ENCODE assay signal across 9 cellular contexts in the genomic region with DNA sequence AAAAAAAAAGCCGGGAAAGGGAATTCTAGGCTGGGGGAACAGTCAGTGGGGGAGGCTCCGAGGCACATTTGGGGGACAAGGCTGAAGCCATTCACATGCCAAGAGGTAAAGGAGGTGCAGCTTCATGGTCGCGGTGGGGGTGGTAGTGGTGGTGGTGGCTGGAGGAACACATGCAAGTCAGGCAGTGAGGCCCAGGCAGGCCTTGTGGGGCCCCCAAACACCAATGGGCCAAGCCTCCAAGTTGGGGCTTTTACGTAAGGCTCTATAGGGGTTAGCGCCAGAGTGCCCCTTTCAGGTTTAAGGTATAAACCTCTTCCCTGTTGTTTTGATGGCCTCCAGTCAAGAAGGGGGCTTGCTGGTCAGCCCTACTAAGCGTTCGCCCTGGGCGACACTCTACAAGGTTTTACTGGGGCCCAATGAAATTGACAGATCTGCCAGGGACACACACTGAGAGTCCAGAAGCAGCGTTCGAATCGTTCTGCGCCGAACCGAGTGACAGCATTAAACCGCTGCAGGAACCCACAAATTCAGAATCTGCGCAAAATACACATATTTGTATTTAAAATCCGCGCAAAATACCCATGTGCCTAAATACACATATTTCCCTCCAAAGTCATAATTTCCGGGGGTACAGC. TPM values are rescaled to one million over a fixed set of nuclear protein-coding genes. Genes with fewer than 3 reads are reported as not detected.
DNase-seq lines count a peak whose midpoint lies in the region; ATAC-seq, FAIRE-seq and TF ChIP-seq lines count a peak whose summit lies in the region.
"Had no signal": no experiment of that assay in that cellular context is flagged by ENCODE, and none has a peak within 500 bp of the region (broad histone marks: within the 10 kb centered on the region; RNA-seq: fewer than 3 reads in every experiment).

No MANE protein-coding gene starts in this region.

- H3K4me3 ChIP-seq in astrocyte (ENCODE audit: insufficient read depth, low read depth, low read length) (peak overlapping the region; percentile 94), HepG2 (replicated peaks in 1 of 3; ENCODE audit: insufficient read depth in 1 of 3, low read depth in 2 of 3, low read length in 3 of 3) (peak overlapping the region; percentile 91 to 95 (median 94)), thyroid gland (replicated peaks in 1 of 3) (peak overlapping the region in 2 of 3 donors; percentile 45 to 51)

- no peak for FAIRE-seq in astrocyte (lab: Jason Lieb, UNC)
- no peak for FAIRE-seq in HepG2 (lab: Jason Lieb, UNC)
- FAIRE-seq: D721Med had no signal

- H3K27me3 ChIP-seq in astrocyte (ENCODE audit: insufficient read depth, low read length) (no peaks in the 10 kb centered on the region), HepG2 (ENCODE audit: control insufficient read depth in 1 of 2, insufficient read depth in 2 of 2, low read length in 2 of 2) (peaks cover 3 to 10% of the 10 kb centered on the region in 2 experiments; a peak in 3 of 5 replicates), thyroid gland (no peaks in the 10 kb centered on the region)

- no peaks in the 10 kb centered on the region for H3K27me3 Mint-ChIP-seq in activated CD4-positive, alpha-beta T cell treated with anti-CD3 and anti-CD28 coated beads, Interleukin-2, amount 10 ng/mL, durations not matched to agents 7 days and 5 days
- H3K27me3 Mint-ChIP-seq in astrocyte (ENCODE audit: low read depth, unreplicated experiment): peaks cover 9% of the 10 kb centered on the region

- ATAC-seq in HepG2: no peak

- peak overlapping the region; percentile 97 for H3K4me2 ChIP-seq in astrocyte (ENCODE audit: low read length)
- H3K4me2 ChIP-seq in HepG2 (ENCODE audit: low read depth, low read length): peak overlapping the region; percentile 87

- intact Hi-C loops in HepG2 (cut with micrococcal nuclease; ENCODE audit: unreplicated experiment): loop anchor here (1.0 to 2.0 kb wide), 4 partner anchors 21 to 69 kb away; a partner anchor contains a TSS
- intact Hi-C loops in thyroid gland (cut with DNase I): loop anchor here (2.0 kb wide), 1 partner anchor 31 kb away; no protein-coding TSS in a partner anchor

- H3K36me3 Mint-ChIP-seq in activated CD4-positive, alpha-beta T cell treated with anti-CD3 and anti-CD28 coated beads, Interleukin-2, amount 10 ng/mL, durations not matched to agents 7 days and 5 days (ENCODE audit: low read depth): peaks cover 12% of the 10 kb centered on the region
- H3K36me3 Mint-ChIP-seq in astrocyte (ENCODE audit: low read depth, unreplicated experiment): peaks cover 2% of the 10 kb centered on the region

- H3K79me2 ChIP-seq in astrocyte (ENCODE audit: insufficient read depth, low read length) (peaks cover 15% of the 10 kb centered on the region), HepG2 (ENCODE audit: insufficient read depth, low read length) (peaks cover 12% of the 10 kb centered on the region)

- H2AFZ ChIP-seq in astrocyte (ENCODE audit: low read depth, low read length) (peak overlapping the region; percentile 98), HepG2 (ENCODE audit: low read length) (no peak overlapping the region)

- peak overlapping the region; percentile 92 for H3K27ac Mint-ChIP-seq in activated CD4-positive, alpha-beta T cell treated with anti-CD3 and anti-CD28 coated beads, Interleukin-2, amount 10 ng/mL, durations not matched to agents 7 days and 5 days
- H3K27ac Mint-ChIP-seq in astrocyte (ENCODE audit: unreplicated experiment): peak overlapping the region; percentile 80

- no peaks in the 10 kb centered on the region for H3K9me3 ChIP-seq in astrocyte (ENCODE audit: insufficient read depth, low read depth, low read length)
- no peaks in the 10 kb centered on the region for H3K9me3 ChIP-seq in HepG2 (ENCODE audit: low read length)
- H3K9me3 ChIP-seq in thyroid gland: no peaks in the 10 kb centered on the region

- BruUV-seq in HepG2 (replicated peaks; lab: Mats Ljungman, UMichigan): TSS peak; percentile 90

- H3K4me1 ChIP-seq in astrocyte (ENCODE audit: insufficient read depth, low read length) (peaks cover 15% of the 10 kb centered on the region), HepG2 (ENCODE audit: insufficient read depth, low read length) (peaks cover 32% of the 10 kb centered on the region), thyroid gland (peaks cover 6 to 23% of the 10 kb centered on the region in 2 donors)

- peaks cover 61% of the 10 kb centered on the region for H3K4me1 Mint-ChIP-seq in activated CD4-positive, alpha-beta T cell treated with anti-CD3 and anti-CD28 coated beads, Interleukin-2, amount 10 ng/mL, durations not matched to agents 7 days and 5 days
- peaks cover 7% of the 10 kb centered on the region for H3K4me1 Mint-ChIP-seq in astrocyte (ENCODE audit: low read depth, unreplicated experiment)

- H3K9ac ChIP-seq in astrocyte (ENCODE audit: low read length) (peak overlapping the region; percentile 99), HepG2 (ENCODE audit: insufficient read depth, low read depth, low read length) (peak overlapping the region; percentile 99)

- H3K27ac ChIP-seq in astrocyte (ENCODE audit: low read depth, low read length) (peak overlapping the region; percentile 100), HepG2 (ENCODE audit: extremely low read length, insufficient read depth, low read length) (peak overlapping the region; percentile 96), thyroid gland (peak overlapping the region; percentile 99 to 100 (median 100))

- TF ChIP-seq POLR2A in HepG2 (IDR thresholded peaks at IDR 0.05; ENCODE audit: insufficient read depth in 1 of 2, low read depth in 2 of 2, low read length in 2 of 2) (no peak), thyroid gland (IDR thresholded peaks at IDR 0.05) (no peak)

- in situ Hi-C loops in HepG2 (cut with HindIII; ENCODE audit: extremely low pct_ligation_motif_present, low pct_unique_long_range_greater_than_20kb): loop anchor here (5.0 kb wide), 1 partner anchor 37 kb away; a partner anchor contains a TSS

- TF ChIP-seq CTCF in astrocyte (IDR thresholded peaks at IDR 0.05; ENCODE audit: insufficient read depth, low read depth, low read length): no peak
- no peak for TF ChIP-seq CTCF in HepG2 (CRISPR knock-in tag; IDR thresholded peaks at IDR 0.05)
- no peak for TF ChIP-seq CTCF in thyroid gland (IDR thresholded peaks at IDR 0.05)

- WGBS in HepG2 (ENCODE audit: low lambda C conversion rate): 61% methylated on average over 20 of the region's 20 CpGs
- 63% methylated on average over 20 of the region's 20 CpGs for WGBS in thyroid gland, 2 donors

- POLR2A ChIA-PET in activated CD4-positive, alpha-beta T cell treated with anti-CD3 and anti-CD28 coated beads, Interleukin-2, amount 10 ng/mL, durations not matched to agents 7 days and 5 days (lab: Charles Lee): interaction anchor here (1.5 kb wide), 1 partner anchor 33 kb away, joined by 5 read pairs; a partner anchor contains a TSS
- POLR2A ChIA-PET in HepG2 (lab: Yijun Ruan, JAX): interaction anchor here (0.6 to 4.8 kb wide), 28 partner anchors 7 to 1152 kb away, joined by 3 to 134 read pairs (median 8); a partner anchor contains a TSS

- no peak for TF ChIP-seq RAD21 in HepG2 (CRISPR knock-in tag; IDR thresholded peaks at IDR 0.05)

- H4K20me1 ChIP-seq in astrocyte (ENCODE audit: insufficient read depth, low read length) (no peaks in the 10 kb centered on the region), HepG2 (ENCODE audit: insufficient read depth, low read length) (no peaks in the 10 kb centered on the region)

- H3K36me3 ChIP-seq in astrocyte (ENCODE audit: insufficient read depth, low read length): peaks cover 11% of the 10 kb centered on the region
- H3K36me3 ChIP-seq in HepG2 (replicated peaks in 1 of 2; ENCODE audit: control insufficient read depth in 1 of 2, insufficient read depth in 2 of 2, low read length in 2 of 2): peaks cover 6 to 20% of the 10 kb centered on the region in 2 experiments
- H3K36me3 ChIP-seq in thyroid gland: peaks cover 19% of the 10 kb centered on the region in 2 donors

- DNase-seq in activated CD4-positive, alpha-beta T cell treated with anti-CD3 and anti-CD28 coated beads, Interleukin-2, amount 10 ng/mL, durations not matched to agents 7 days and 5 days: no peak
- DNase-seq in activated CD4-positive, alpha-beta T cell treated with anti-CD3 and anti-CD28 coated beads for 1 hour: no peak
- no peak for DNase-seq in astrocyte (ENCODE audit: low read depth)
- DNase-seq in HepG2 (ENCODE audit: low spot score): no peak
- no peak for DNase-seq in thyroid gland
- no peak for DNase-seq in NCI-H1105 (lab: John Stamatoyannopoulos, UW)
- no peak for DNase-seq in NCI-H2196 (lab: John Stamatoyannopoulos, UW; ENCODE audit: unreplicated experiment)
- no peak for DNase-seq in RPMI8226

- TF ChIP-seq EP300 in HepG2 (IDR thresholded peaks at IDR 0.05; ENCODE audit: low read depth in 2 of 2, low read length in 2 of 2) (no peak), HepG2 (CRISPR knock-in tag; IDR thresholded peaks at IDR 0.05; ENCODE audit: borderline replicate concordance) (no peak)

- no peaks in the 10 kb centered on the region for H3K9me3 Mint-ChIP-seq in activated CD4-positive, alpha-beta T cell treated with anti-CD3 and anti-CD28 coated beads, Interleukin-2, amount 10 ng/mL, durations not matched to agents 7 days and 5 days
- H3K9me3 Mint-ChIP-seq in astrocyte (ENCODE audit: unreplicated experiment): no peaks in the 10 kb centered on the region

- CTCF ChIA-PET in activated CD4-positive, alpha-beta T cell treated with anti-CD3 and anti-CD28 coated beads, Interleukin-2, amount 10 ng/mL, durations not matched to agents 7 days and 5 days (lab: Charles Lee): interaction anchor here (0.7 to 11.7 kb wide), 16 partner anchors 8 to 254 kb away, joined by 3 to 94 read pairs (median 4); a partner anchor contains a TSS
- CTCF ChIA-PET in HepG2 (lab: Yijun Ruan, JAX; ENCODE audit: low intra/inter-chr PET ratio, low total read pairs): interaction anchor here (1.2 to 4.6 kb wide), 7 partner anchors 22 to 70 kb away, joined by 3 to 119 read pairs (median 7); a partner anchor contains a TSS

- peak overlapping the region; percentile 81 for H3K4me3 Mint-ChIP-seq in activated CD4-positive, alpha-beta T cell treated with anti-CD3 and anti-CD28 coated beads, Interleukin-2, amount 10 ng/mL, durations not matched to agents 7 days and 5 days
- peak overlapping the region; percentile 77 for H3K4me3 Mint-ChIP-seq in astrocyte (ENCODE audit: unreplicated experiment)

RNA-seq across cellular contexts. Expression of a gene that starts 0.8 kb away (rescaled TPM):
- 10 to 100 TPM; 16.6 to 18.2 TPM for total RNA-seq in activated CD4-positive, alpha-beta T cell treated with anti-CD3 and anti-CD28 coated beads, Interleukin-2, amount 10 ng/mL, durations not matched to agents 7 days and 5 days
- total RNA-seq in astrocyte (12.6 TPM in 2 replicates), HepG2 (2016; rRNA removed; fragmentation: Illumina TruSeq; extraction: Trizol) (23.2 and 23.7 TPM in 2 replicates), thyroid gland (10 to 100 TPM; 16.0 to 46.3 (median 35.0) TPM)
- total RNA-seq in HepG2 (2016; cell fraction: cytosol; rRNA removed; fragmentation: Illumina TruSeq; extraction: Trizol; ENCODE audit: low read depth): 6.5 and 6.6 TPM in 2 replicates
- 20.8 and 26.3 TPM in 2 replicates for total RNA-seq in HepG2 (2016; cell fraction: insoluble cytoplasmic fraction; rRNA removed; fragmentation: Illumina TruSeq; extraction: Trizol)
- total RNA-seq in HepG2 (2016; cell fraction: membrane; rRNA removed; fragmentation: Illumina TruSeq; extraction: Trizol): 15.6 and 19.4 TPM in 2 replicates
- total RNA-seq in HepG2 (2016; cell fraction: nucleus; rRNA removed; fragmentation: Illumina TruSeq; extraction: Trizol): 14.1 and 15.3 TPM in 2 replicates
- polyA plus RNA-seq in HepG2 (2011; rRNA removed): 7.9 and 9.1 TPM in 2 replicates
- polyA plus RNA-seq in HepG2 (2011; cell fraction: cytosol; rRNA removed): 6.7 and 9.3 TPM in 2 replicates
- 13.1 and 17.4 TPM in 2 replicates for polyA plus RNA-seq in HepG2 (2011; cell fraction: nucleus; rRNA removed)
- 6.2 and 7.2 TPM in 2 replicates for polyA plus RNA-seq in HepG2 (2012)
- 6.5 and 8.5 TPM in 2 replicates for polyA plus RNA-seq in HepG2 (2016; cell fraction: cytosol; fragmentation: Illumina TruSeq; extraction: Trizol; ENCODE audit: low read depth)
- polyA plus RNA-seq in HepG2 (2016; cell fraction: insoluble cytoplasmic fraction; fragmentation: Illumina TruSeq; extraction: Trizol; ENCODE audit: low read depth): 20.4 and 21.3 TPM in 2 replicates
- polyA plus RNA-seq in HepG2 (2016; cell fraction: membrane; fragmentation: Illumina TruSeq; extraction: Trizol; ENCODE audit: low read depth): 13.2 and 17.0 TPM in 2 replicates
- polyA plus RNA-seq in HepG2 (2016; cell fraction: nucleus; fragmentation: Illumina TruSeq; extraction: Trizol; ENCODE audit: insufficient read depth, low read depth): 18.0 and 19.1 TPM in 2 replicates
- polyA minus RNA-seq in HepG2 (2011; rRNA and poly(A)+ RNA removed; ENCODE audit: low replicate concordance): 15.2 and 46.1 TPM in 2 replicates
- 8.3 and 11.6 TPM in 2 replicates for polyA minus RNA-seq in HepG2 (2011; cell fraction: cytosol; rRNA and poly(A)+ RNA removed)
- 23.7 and 26.3 TPM in 2 replicates for polyA minus RNA-seq in HepG2 (2011; cell fraction: nucleus; rRNA and poly(A)+ RNA removed)

RNA-seq across cellular contexts. Expression of a gene that starts 23.4 kb away (rescaled TPM):
- total RNA-seq in activated CD4-positive, alpha-beta T cell treated with anti-CD3 and anti-CD28 coated beads, Interleukin-2, amount 10 ng/mL, durations not matched to agents 7 days and 5 days: 100 to 1,000 TPM; 403 to 429 TPM
- 8.5 and 8.8 TPM in 2 replicates for total RNA-seq in astrocyte
- total RNA-seq in HepG2 (2016; rRNA removed; fragmentation: Illumina TruSeq; extraction: Trizol): 14.5 and 19.3 TPM in 2 replicates
- total RNA-seq in HepG2 (2016; cell fraction: cytosol; rRNA removed; fragmentation: Illumina TruSeq; extraction: Trizol; ENCODE audit: low read depth): 5.8 and 5.9 TPM in 2 replicates
- 15.3 and 18.9 TPM in 2 replicates for total RNA-seq in HepG2 (2016; cell fraction: insoluble cytoplasmic fraction; rRNA removed; fragmentation: Illumina TruSeq; extraction: Trizol)
- 18.7 and 19.9 TPM in 2 replicates for total RNA-seq in HepG2 (2016; cell fraction: membrane; rRNA removed; fragmentation: Illumina TruSeq; extraction: Trizol)
- 13.9 and 16.9 TPM in 2 replicates for total RNA-seq in HepG2 (2016; cell fraction: nucleus; rRNA removed; fragmentation: Illumina TruSeq; extraction: Trizol)
- 14.3 and 19.4 TPM in 2 replicates for polyA plus RNA-seq in HepG2 (2011; rRNA removed)
- polyA plus RNA-seq in HepG2 (2011; cell fraction: cytosol; rRNA removed): 11.6 and 15.6 TPM in 2 replicates
- 49.0 and 73.9 TPM in 2 replicates for polyA plus RNA-seq in HepG2 (2011; cell fraction: nucleus; rRNA removed)
- 26.0 and 33.6 TPM in 2 replicates for polyA plus RNA-seq in HepG2 (2012)
- polyA plus RNA-seq in HepG2 (2016; cell fraction: cytosol; fragmentation: Illumina TruSeq; extraction: Trizol; ENCODE audit: low read depth): 10.4 and 11.1 TPM in 2 replicates
- polyA plus RNA-seq in HepG2 (2016; cell fraction: insoluble cytoplasmic fraction; fragmentation: Illumina TruSeq; extraction: Trizol; ENCODE audit: low read depth): 30.9 and 41.0 TPM in 2 replicates
- 21.7 and 25.1 TPM in 2 replicates for polyA plus RNA-seq in HepG2 (2016; cell fraction: membrane; fragmentation: Illumina TruSeq; extraction: Trizol; ENCODE audit: low read depth)
- polyA plus RNA-seq in HepG2 (2016; cell fraction: nucleus; fragmentation: Illumina TruSeq; extraction: Trizol; ENCODE audit: insufficient read depth, low read depth): 40.4 and 46.6 TPM in 2 replicates
- polyA minus RNA-seq in HepG2 (2011; rRNA and poly(A)+ RNA removed; ENCODE audit: low replicate concordance): 22.5 and 47.0 TPM in 2 replicates
- polyA minus RNA-seq in HepG2 (2011; cell fraction: cytosol; rRNA and poly(A)+ RNA removed): 15.7 and 18.9 TPM in 2 replicates
- polyA minus RNA-seq in HepG2 (2011; cell fraction: nucleus; rRNA and poly(A)+ RNA removed): 11.1 and 13.0 TPM in 2 replicates
- 10 to 100 TPM; 23.7 to 43.9 (median 27.8) TPM for total RNA-seq in thyroid gland

RNA-seq across cellular contexts. Expression of a gene that starts 27.1 kb away (rescaled TPM):
- 10 to 100 TPM; 34.8 to 36.4 TPM for total RNA-seq in activated CD4-positive, alpha-beta T cell treated with anti-CD3 and anti-CD28 coated beads, Interleukin-2, amount 10 ng/mL, durations not matched to agents 7 days and 5 days
- total RNA-seq in astrocyte (38.4 and 42.1 TPM in 2 replicates), HepG2 (2016; rRNA removed; fragmentation: Illumina TruSeq; extraction: Trizol) (36.6 and 44.4 TPM in 2 replicates), thyroid gland (10 to 100 TPM; 30.4 to 52.3 (median 39.0) TPM)
- total RNA-seq in HepG2 (2016; cell fraction: cytosol; rRNA removed; fragmentation: Illumina TruSeq; extraction: Trizol; ENCODE audit: low read depth): 4.7 and 5.3 TPM in 2 replicates
- total RNA-seq in HepG2 (2016; cell fraction: insoluble cytoplasmic fraction; rRNA removed; fragmentation: Illumina TruSeq; extraction: Trizol): 37.6 and 37.9 TPM in 2 replicates
- total RNA-seq in HepG2 (2016; cell fraction: membrane; rRNA removed; fragmentation: Illumina TruSeq; extraction: Trizol): 17.4 and 17.9 TPM in 2 replicates
- total RNA-seq in HepG2 (2016; cell fraction: nucleus; rRNA removed; fragmentation: Illumina TruSeq; extraction: Trizol): 23.6 and 27.3 TPM in 2 replicates
- polyA plus RNA-seq in HepG2 (2011; rRNA removed): 27.3 and 27.8 TPM in 2 replicates
- 15.7 and 16.8 TPM in 2 replicates for polyA plus RNA-seq in HepG2 (2011; cell fraction: cytosol; rRNA removed)
- 36.4 and 42.5 TPM in 2 replicates for polyA plus RNA-seq in HepG2 (2011; cell fraction: nucleus; rRNA removed)
- 18.3 and 22.8 TPM in 2 replicates for polyA plus RNA-seq in HepG2 (2012)
- 2.6 TPM in 2 replicates for polyA plus RNA-seq in HepG2 (2016; cell fraction: cytosol; fragmentation: Illumina TruSeq; extraction: Trizol; ENCODE audit: low read depth)
- polyA plus RNA-seq in HepG2 (2016; cell fraction: insoluble cytoplasmic fraction; fragmentation: Illumina TruSeq; extraction: Trizol; ENCODE audit: low read depth): 25.4 and 30.9 TPM in 2 replicates
- 6.2 and 7.0 TPM in 2 replicates for polyA plus RNA-seq in HepG2 (2016; cell fraction: membrane; fragmentation: Illumina TruSeq; extraction: Trizol; ENCODE audit: low read depth)
- polyA plus RNA-seq in HepG2 (2016; cell fraction: nucleus; fragmentation: Illumina TruSeq; extraction: Trizol; ENCODE audit: insufficient read depth, low read depth): 35.3 and 39.8 TPM in 2 replicates
- polyA minus RNA-seq in HepG2 (2011; rRNA and poly(A)+ RNA removed; ENCODE audit: low replicate concordance): 25.5 and 99.2 TPM in 2 replicates
- 36.0 and 39.4 TPM in 2 replicates for polyA minus RNA-seq in HepG2 (2011; cell fraction: cytosol; rRNA and poly(A)+ RNA removed)
- 27.7 and 33.1 TPM in 2 replicates for polyA minus RNA-seq in HepG2 (2011; cell fraction: nucleus; rRNA and poly(A)+ RNA removed)

RNA-seq across cellular contexts. Expression of a gene that starts 33.0 kb away (rescaled TPM):
- total RNA-seq in activated CD4-positive, alpha-beta T cell treated with anti-CD3 and anti-CD28 coated beads, Interleukin-2, amount 10 ng/mL, durations not matched to agents 7 days and 5 days: 10 to 100 TPM; 77.8 to 85.6 TPM
- total RNA-seq in astrocyte: 37.0 and 39.1 TPM in 2 replicates
- 42.9 and 54.5 TPM in 2 replicates for total RNA-seq in HepG2 (2016; rRNA removed; fragmentation: Illumina TruSeq; extraction: Trizol)
- 12.7 and 12.9 TPM in 2 replicates for total RNA-seq in HepG2 (2016; cell fraction: cytosol; rRNA removed; fragmentation: Illumina TruSeq; extraction: Trizol; ENCODE audit: low read depth)
- 42.6 and 53.4 TPM in 2 replicates for total RNA-seq in HepG2 (2016; cell fraction: insoluble cytoplasmic fraction; rRNA removed; fragmentation: Illumina TruSeq; extraction: Trizol)
- 44.1 and 47.1 TPM in 2 replicates for total RNA-seq in HepG2 (2016; cell fraction: membrane; rRNA removed; fragmentation: Illumina TruSeq; extraction: Trizol)
- 22.9 and 28.9 TPM in 2 replicates for total RNA-seq in HepG2 (2016; cell fraction: nucleus; rRNA removed; fragmentation: Illumina TruSeq; extraction: Trizol)
- 10.4 and 15.6 TPM in 2 replicates for polyA plus RNA-seq in HepG2 (2011; rRNA removed)
- polyA plus RNA-seq in HepG2 (2011; cell fraction: cytosol; rRNA removed): 13.3 and 14.8 TPM in 2 replicates
- polyA plus RNA-seq in HepG2 (2011; cell fraction: nucleus; rRNA removed): 19.0 and 20.4 TPM in 2 replicates
- polyA plus RNA-seq in HepG2 (2012): 20.0 and 24.1 TPM in 2 replicates
- 11.2 and 11.4 TPM in 2 replicates for polyA plus RNA-seq in HepG2 (2016; cell fraction: cytosol; fragmentation: Illumina TruSeq; extraction: Trizol; ENCODE audit: low read depth)
- polyA plus RNA-seq in HepG2 (2016; cell fraction: insoluble cytoplasmic fraction; fragmentation: Illumina TruSeq; extraction: Trizol; ENCODE audit: low read depth): 37.8 and 42.0 TPM in 2 replicates
- 28.4 and 33.6 TPM in 2 replicates for polyA plus RNA-seq in HepG2 (2016; cell fraction: membrane; fragmentation: Illumina TruSeq; extraction: Trizol; ENCODE audit: low read depth)
- polyA plus RNA-seq in HepG2 (2016; cell fraction: nucleus; fragmentation: Illumina TruSeq; extraction: Trizol; ENCODE audit: insufficient read depth, low read depth): 36.6 and 38.3 TPM in 2 replicates
- polyA minus RNA-seq in HepG2 (2011; rRNA and poly(A)+ RNA removed; ENCODE audit: low replicate concordance): 40.5 and 51.2 TPM in 2 replicates
- polyA minus RNA-seq in HepG2 (2011; cell fraction: cytosol; rRNA and poly(A)+ RNA removed): 17.9 and 18.5 TPM in 2 replicates
- polyA minus RNA-seq in HepG2 (2011; cell fraction: nucleus; rRNA and poly(A)+ RNA removed): 16.0 and 16.7 TPM in 2 replicates
- total RNA-seq in thyroid gland: 10 to 100 TPM; 64.8 to 94.9 (median 80.8) TPM

RNA-seq across cellular contexts. Expression of a gene that starts 38.3 kb away (rescaled TPM):
- under 1 TPM; 0.17 to 0.21 TPM for total RNA-seq in activated CD4-positive, alpha-beta T cell treated with anti-CD3 and anti-CD28 coated beads, Interleukin-2, amount 10 ng/mL, durations not matched to agents 7 days and 5 days
- total RNA-seq in astrocyte: 0.45 and 1.2 TPM in 2 replicates
- total RNA-seq in HepG2 (2016; rRNA removed; fragmentation: Illumina TruSeq; extraction: Trizol): 0.27 and 0.32 TPM in 2 replicates
- not detected in 2 replicates for total RNA-seq in HepG2 (2016; cell fraction: cytosol; rRNA removed; fragmentation: Illumina TruSeq; extraction: Trizol; ENCODE audit: low read depth)
- total RNA-seq in HepG2 (2016; cell fraction: insoluble cytoplasmic fraction; rRNA removed; fragmentation: Illumina TruSeq; extraction: Trizol): 0.15 and 0.22 TPM in 2 replicates
- 0.17 and 0.22 TPM in 2 replicates for total RNA-seq in HepG2 (2016; cell fraction: membrane; rRNA removed; fragmentation: Illumina TruSeq; extraction: Trizol)
- 0.40 TPM in 1 of 2 replicates, not detected in the other for total RNA-seq in HepG2 (2016; cell fraction: nucleus; rRNA removed; fragmentation: Illumina TruSeq; extraction: Trizol)
- 0.05 and 0.11 TPM in 2 replicates for polyA plus RNA-seq in HepG2 (2011; rRNA removed)
- 0.08 TPM in 1 of 2 replicates, not detected in the other for polyA plus RNA-seq in HepG2 (2011; cell fraction: cytosol; rRNA removed)
- 0.45 and 0.84 TPM in 2 replicates for polyA plus RNA-seq in HepG2 (2011; cell fraction: nucleus; rRNA removed)
- polyA plus RNA-seq in HepG2 (2012): 0.11 TPM in 1 of 2 replicates, not detected in the other
- 0.17 and 0.22 TPM in 2 replicates for polyA plus RNA-seq in HepG2 (2016; cell fraction: cytosol; fragmentation: Illumina TruSeq; extraction: Trizol; ENCODE audit: low read depth)
- polyA plus RNA-seq in HepG2 (2016; cell fraction: insoluble cytoplasmic fraction; fragmentation: Illumina TruSeq; extraction: Trizol; ENCODE audit: low read depth): 0.24 and 0.25 TPM in 2 replicates
- 0.20 and 0.42 TPM in 2 replicates for polyA plus RNA-seq in HepG2 (2016; cell fraction: membrane; fragmentation: Illumina TruSeq; extraction: Trizol; ENCODE audit: low read depth)
- polyA plus RNA-seq in HepG2 (2016; cell fraction: nucleus; fragmentation: Illumina TruSeq; extraction: Trizol; ENCODE audit: insufficient read depth, low read depth): 0.29 TPM in 1 of 2 replicates, not detected in the other
- polyA minus RNA-seq in HepG2 (2011; rRNA and poly(A)+ RNA removed; ENCODE audit: low replicate concordance): 0.08 and 0.14 TPM in 2 replicates
- polyA minus RNA-seq in HepG2 (2011; cell fraction: cytosol; rRNA and poly(A)+ RNA removed): not detected in 2 replicates
- 0.64 TPM in 1 of 2 replicates, not detected in the other for polyA minus RNA-seq in HepG2 (2011; cell fraction: nucleus; rRNA and poly(A)+ RNA removed)
- total RNA-seq in thyroid gland: 1 to 10 TPM in 3 of 4 donors, under 1 TPM in 1; 0.13 to 2.5 (median 2.0) TPM

Comparison
In these comparisons a context has a peak if more than half of its experiments do, and no peak if none do; other contexts are left out.
1. RNA of a gene that starts 23.4 kb away (total RNA-seq): 403 to 429 TPM in activated CD4-positive, alpha-beta T cell treated with anti-CD3 and anti-CD28 coated beads, Interleukin-2, amount 10 ng/mL, durations not matched to agents 7 days and 5 days; 23.7 to 43.9 TPM in thyroid gland, 5.8 to 19.9 TPM in HepG2 and 8.5 to 8.8 TPM in astrocyte; every median in the first group is over 4 times any median in the second.
2. Peak in every context shown above with its lines, with median percentiles within 50 percentile points of each other: H3K27ac ChIP-seq and H3K4me3 ChIP-seq.